34 cellular contexts compared by ENCODE assay signal in the genomic region with DNA sequence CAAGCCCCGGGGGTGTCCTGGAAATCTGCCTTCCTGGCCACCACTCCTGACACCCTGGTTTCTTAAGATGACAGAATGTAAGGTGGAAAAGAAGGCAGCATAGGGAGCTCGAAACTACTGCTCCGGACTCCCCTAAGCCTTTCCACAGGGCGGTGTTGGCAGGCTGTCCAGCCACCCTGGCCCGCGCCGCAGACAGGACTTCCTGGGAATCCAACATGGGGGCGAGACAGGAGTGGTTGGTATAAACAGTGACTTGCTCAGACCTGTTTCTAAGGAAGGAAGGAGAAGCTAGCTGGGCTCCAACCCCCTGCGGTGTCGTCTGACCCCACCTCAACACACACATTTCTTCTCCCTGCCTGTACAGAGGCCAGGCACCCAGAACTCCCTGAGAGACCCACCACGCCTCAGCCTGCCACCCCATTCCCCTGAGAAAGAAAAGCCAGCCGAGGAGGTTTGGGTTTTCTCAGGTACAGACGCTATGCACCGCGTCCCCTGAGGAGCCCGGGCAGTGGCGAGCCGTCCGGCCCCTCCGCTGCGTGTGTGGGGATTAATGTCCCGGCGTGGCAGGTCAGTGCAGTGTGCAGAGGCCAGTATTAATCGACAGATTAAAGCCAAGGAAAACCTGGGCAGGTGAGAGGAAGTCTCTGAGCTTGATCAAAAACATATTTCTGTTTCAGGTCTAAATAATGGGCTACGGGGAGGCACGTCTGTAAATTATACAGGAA.
"Had no signal": no experiment of that assay in that cellular context is flagged by ENCODE, and none has a peak within 500 bp of the region (broad histone marks: within the 10 kb centered on the region; RNA-seq: fewer than 3 reads in every experiment).

No MANE protein-coding gene starts in this region.

- H3K27me3 ChIP-seq: ascending aorta, Peyer's patch, SJSA1 had no signal

- H3K36me3 ChIP-seq: ascending aorta, Peyer's patch, SJSA1 had no signal

- H3K4me3 Mint-ChIP-seq: activated CD4-positive, alpha-beta memory T cell treated with anti-CD3 and anti-CD28 coated beads, Interleukin-2, amount 10 ng/mL, durations not matched to agents 7 days and 5 days; activated CD8-positive, alpha-beta memory T cell treated with anti-CD3 and anti-CD28 coated beads, Interleukin-2, amount 10 ng/mL, durations not matched to agents 7 days and 5 days; activated naive CD4-positive, alpha-beta T cell treated with anti-CD3 and anti-CD28 coated beads, Interleukin-2, amount 50 U/mL, for 24 hours; activated naive CD8-positive, alpha-beta T cell treated with anti-CD3 and anti-CD28 coated beads, Interleukin-2, amount 10 ng/mL, durations not matched to agents 7 days and 5 days; activated T-cell treated with anti-CD3 and anti-CD28 coated beads, Interleukin-2, amount 50 U/mL, for 72 hours; activated T-helper 17 cell treated with anti-CD3 and anti-CD28 coated beads, Interleukin-2, amount 50 U/mL, for 72 hours had no signal

- H3K4me1 ChIP-seq: ascending aorta, Peyer's patch, SJSA1 had no signal

- H3K27ac ChIP-seq: ascending aorta, Peyer's patch, SJSA1, VCaP had no signal

- H3K36me3 Mint-ChIP-seq: activated CD8-positive, alpha-beta memory T cell treated with anti-CD3 and anti-CD28 coated beads, Interleukin-2, amount 10 ng/mL, durations not matched to agents 7 days and 5 days; activated naive CD4-positive, alpha-beta T cell treated with anti-CD3 and anti-CD28 coated beads, Interleukin-2, amount 50 U/mL, for 24 hours; activated naive CD8-positive, alpha-beta T cell treated with anti-CD3 and anti-CD28 coated beads, Interleukin-2, amount 10 ng/mL, durations not matched to agents 7 days and 5 days had no signal

- ATAC-seq: activated CD8-positive, alpha-beta memory T cell treated with anti-CD3 and anti-CD28 coated beads, Interleukin-2, amount 10 ng/mL, durations not matched to agents 7 days and 5 days; activated T-cell treated with anti-CD3 and anti-CD28 coated beads, Interleukin-2, amount 50 U/mL, for 72 hours; activated T-helper 17 cell treated with anti-CD3 and anti-CD28 coated beads, Interleukin-2, amount 50 U/mL, for 72 hours had no signal

- H3K9me3 ChIP-seq: ascending aorta, Peyer's patch had no signal

- DNase-seq: activated CD4-positive, alpha-beta memory T cell treated with anti-CD3 and anti-CD28 coated beads, Interleukin-2, amount 10 ng/mL, durations not matched to agents 7 days and 5 days; activated CD4-positive, alpha-beta T cell treated with anti-CD3 and anti-CD28 coated beads for 1 hour; activated CD4-positive, alpha-beta T cell treated with anti-CD3 and anti-CD28 coated beads for 48 hours; activated CD4-positive, CD25-positive, alpha-beta regulatory T cell; activated CD8-positive, alpha-beta memory T cell treated with anti-CD3 and anti-CD28 coated beads for 24 hours; activated CD8-positive, alpha-beta memory T cell treated with anti-CD3 and anti-CD28 coated beads, Interleukin-2, amount 10 ng/mL, durations not matched to agents 7 days and 5 days; activated CD8-positive, alpha-beta memory T cell treated with anti-CD3 and anti-CD28 coated beads, Interleukin-2, amount 50 U/mL, for 48 hours; activated effector memory CD4-positive, alpha-beta T cell treated with anti-CD3 and anti-CD28 coated beads, Interleukin-2, amount 50 U/mL, for 16 hours; activated naive CD4-positive, alpha-beta T cell; activated naive CD8-positive, alpha-beta T cell treated with anti-CD3 and anti-CD28 coated beads, Interleukin-2, amount 10 ng/mL, durations not matched to agents 7 days and 5 days; activated T-cell treated with anti-CD3 and anti-CD28 coated beads, Interleukin-2, amount 50 U/mL, for 72 hours; amygdala; Kasumi-1; KG1; MM.1S; MV-4-11; NCI-H1092; NCI-H1436 treated with DMSO at 0.1 percent for 48 hours; NCI-H1694 treated with DMSO at 0.1 percent for 48 hours; NCI-H2029; NCI-H345; NCI-H524 treated with DMSO at 0.1 percent for 48 hours; Peyer's patch; RPMI8226; SHP77 treated with DMSO at 0.1 percent for 48 hours; SW 1271; T-helper 1 cell; T-helper 2 cell; T-helper 9 cell had no signal

- H3K9me3 Mint-ChIP-seq: activated CD4-positive, alpha-beta memory T cell treated with anti-CD3 and anti-CD28 coated beads, Interleukin-2, amount 10 ng/mL, durations not matched to agents 7 days and 5 days; activated naive CD4-positive, alpha-beta T cell treated with anti-CD3 and anti-CD28 coated beads, Interleukin-2, amount 50 U/mL, for 24 hours; activated naive CD8-positive, alpha-beta T cell treated with anti-CD3 and anti-CD28 coated beads, Interleukin-2, amount 10 ng/mL, durations not matched to agents 7 days and 5 days; activated T-cell treated with anti-CD3 and anti-CD28 coated beads, Interleukin-2, amount 50 U/mL, for 72 hours; activated T-helper 17 cell treated with anti-CD3 and anti-CD28 coated beads, Interleukin-2, amount 50 U/mL, for 72 hours had no signal

- H3K27me3 Mint-ChIP-seq: activated CD4-positive, alpha-beta memory T cell treated with anti-CD3 and anti-CD28 coated beads, Interleukin-2, amount 10 ng/mL, durations not matched to agents 7 days and 5 days; activated CD8-positive, alpha-beta memory T cell treated with anti-CD3 and anti-CD28 coated beads, Interleukin-2, amount 10 ng/mL, durations not matched to agents 7 days and 5 days; activated naive CD4-positive, alpha-beta T cell treated with anti-CD3 and anti-CD28 coated beads, Interleukin-2, amount 50 U/mL, for 24 hours; activated naive CD8-positive, alpha-beta T cell treated with anti-CD3 and anti-CD28 coated beads, Interleukin-2, amount 10 ng/mL, durations not matched to agents 7 days and 5 days; activated T-helper 17 cell treated with anti-CD3 and anti-CD28 coated beads, Interleukin-2, amount 50 U/mL, for 72 hours had no signal

- H3K4me1 Mint-ChIP-seq: activated CD4-positive, alpha-beta memory T cell treated with anti-CD3 and anti-CD28 coated beads, Interleukin-2, amount 10 ng/mL, durations not matched to agents 7 days and 5 days; activated CD8-positive, alpha-beta memory T cell treated with anti-CD3 and anti-CD28 coated beads, Interleukin-2, amount 10 ng/mL, durations not matched to agents 7 days and 5 days; activated naive CD4-positive, alpha-beta T cell treated with anti-CD3 and anti-CD28 coated beads, Interleukin-2, amount 50 U/mL, for 24 hours; activated naive CD8-positive, alpha-beta T cell treated with anti-CD3 and anti-CD28 coated beads, Interleukin-2, amount 10 ng/mL, durations not matched to agents 7 days and 5 days; activated T-helper 17 cell treated with anti-CD3 and anti-CD28 coated beads, Interleukin-2, amount 50 U/mL, for 72 hours had no signal

- H3K27ac Mint-ChIP-seq: activated CD4-positive, alpha-beta memory T cell treated with anti-CD3 and anti-CD28 coated beads, Interleukin-2, amount 10 ng/mL, durations not matched to agents 7 days and 5 days; activated CD8-positive, alpha-beta memory T cell treated with anti-CD3 and anti-CD28 coated beads, Interleukin-2, amount 10 ng/mL, durations not matched to agents 7 days and 5 days; activated naive CD4-positive, alpha-beta T cell treated with anti-CD3 and anti-CD28 coated beads, Interleukin-2, amount 50 U/mL, for 24 hours; activated naive CD8-positive, alpha-beta T cell treated with anti-CD3 and anti-CD28 coated beads, Interleukin-2, amount 10 ng/mL, durations not matched to agents 7 days and 5 days; activated T-cell treated with anti-CD3 and anti-CD28 coated beads, Interleukin-2, amount 50 U/mL, for 72 hours; activated T-helper 17 cell treated with anti-CD3 and anti-CD28 coated beads, Interleukin-2, amount 50 U/mL, for 72 hours had no signal

- H3K4me3 ChIP-seq: ascending aorta, Peyer's patch, SJSA1 had no signal
